Comparison of ENCODE assay signal across 8 cellular contexts in the genomic region with DNA sequence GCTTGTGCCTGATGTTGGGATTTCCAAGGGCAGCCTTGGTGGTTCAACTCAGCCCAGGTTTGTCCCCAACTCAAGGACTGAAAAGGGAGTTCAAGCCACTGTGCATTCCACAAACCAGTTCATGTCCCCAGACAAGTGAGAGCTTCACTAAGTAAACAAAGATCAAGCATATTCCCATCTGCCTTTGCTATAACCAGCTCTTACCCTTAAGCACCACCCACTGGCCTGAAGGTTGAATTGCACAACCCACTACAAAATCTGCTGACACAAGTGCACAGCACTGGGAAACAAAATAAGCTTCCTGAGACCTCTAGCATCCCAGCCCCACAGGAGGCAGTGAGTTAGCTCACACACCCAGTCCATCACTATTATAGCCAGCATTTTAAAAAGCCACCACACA.
DNase-seq lines count a peak whose midpoint lies in the region; ATAC-seq and TF ChIP-seq lines count a peak whose summit lies in the region.

No MANE protein-coding gene starts in this region.

- no peaks in the 10 kb centered on the region for H3K27me3 ChIP-seq in OCI-LY1 (ENCODE audit: insufficient read depth, low read length)
- no peaks in the 10 kb centered on the region for H3K27me3 ChIP-seq in aorta (ENCODE audit: control insufficient read depth in 1 of 2, insufficient read depth in 2 of 2, low read length in 1 of 2)

- no peak overlapping the region for H3K4me3 ChIP-seq in OCI-LY1 (ENCODE audit: low read depth, low read length, poor library complexity, severe bottlenecking)
- H3K4me3 ChIP-seq in aorta (ENCODE audit: low read length in 2 of 2), result no peak overlapping the region

- peaks cover 2% of the 10 kb centered on the region; the same call in 1 of the 2 replicates for H3K9me2 ChIP-seq in OCI-LY1 (ENCODE audit: low read depth, low read length)

- no peak overlapping the region for H2AFZ ChIP-seq in OCI-LY1 (ENCODE audit: low read length)

- intact Hi-C loops in head of caudate nucleus (cut with DNase I), result no loop called here
- intact Hi-C loops in aorta (cut with DNase I), result no loop called here

- H3K9ac ChIP-seq in OCI-LY1 (ENCODE audit: low read length), result no peak overlapping the region

- H3K9me3 ChIP-seq in OCI-LY1 (ENCODE audit: low read length) (no peaks in the 10 kb centered on the region), aorta (ENCODE audit: control insufficient read depth, low read length) (no peaks in the 10 kb centered on the region)

- no peaks in the 10 kb centered on the region for H3K79me2 ChIP-seq in OCI-LY1 (ENCODE audit: insufficient read depth, low read length)

- DNase-seq in DMS53 treated with DMSO at 0.1 percent for 48 hours (lab: John Stamatoyannopoulos, UW; ENCODE audit: unreplicated experiment), result peak; percentile 74
- DNase-seq in head of caudate nucleus, result peak in 34 of 42 donors; percentile 1 to 79 (median 34)
- no peak for DNase-seq in activated gamma-delta T cell (lab: John Stamatoyannopoulos, UW)
- DNase-seq in aorta, result no peak
- no peak for DNase-seq in NCI-H2227 treated with DMSO at 0.1 percent for 48 hours (lab: John Stamatoyannopoulos, UW)

- H3K4me1 ChIP-seq in OCI-LY1 (ENCODE audit: insufficient read depth, low read length, severe bottlenecking) (no peaks in the 10 kb centered on the region), aorta (ENCODE audit: control insufficient read depth in 1 of 2, insufficient read depth in 2 of 2, low read length in 2 of 2) (no peaks in the 10 kb centered on the region)

- H4K20me1 ChIP-seq in OCI-LY1 (ENCODE audit: insufficient read depth, low read length), result no peaks in the 10 kb centered on the region

- H3K27ac ChIP-seq in OCI-LY1 (ENCODE audit: low read depth, low read length, poor library complexity, severe bottlenecking), result no peak overlapping the region
- no peak overlapping the region for H3K27ac ChIP-seq in aorta (ENCODE audit: low read depth in 1 of 2, low read length in 2 of 2)

- no peaks in the 10 kb centered on the region; the same call in 1 of the 2 replicates for H3F3A ChIP-seq in OCI-LY1 (ENCODE audit: insufficient read depth, low read length)

- TF ChIP-seq CTCF in OCI-LY1 (IDR thresholded peaks at IDR 0.05; ENCODE audit: low read length), result peak; percentile 70

- H3K36me3 ChIP-seq in OCI-LY1 (ENCODE audit: insufficient read depth, low read length) (no peaks in the 10 kb centered on the region), aorta (ENCODE audit: control insufficient read depth in 1 of 2, insufficient read depth in 2 of 2, low read length in 1 of 2) (no peaks in the 10 kb centered on the region)

- ATAC-seq in GM19452 (IDR thresholded peaks at IDR 0.05; ENCODE audit: unreplicated experiment), result peak; percentile 78
- peak; percentile 91 for ATAC-seq in HG03280 (IDR thresholded peaks at IDR 0.05; ENCODE audit: unreplicated experiment)
- no peak for ATAC-seq in aorta (ENCODE audit: low FRiP score)

- no peak overlapping the region for H3K4me2 ChIP-seq in OCI-LY1 (ENCODE audit: low read length)

Comparison
In these comparisons a context has a peak if more than half of its experiments do, and no peak if none do; other contexts are left out.
1. DNase-seq: peak in DMS53 treated with DMSO at 0.1 percent for 48 hours (single experiment) and head of caudate nucleus (34 of 42); none in activated gamma-delta T cell (single experiment), aorta (0 of 2) and NCI-H2227 treated with DMSO at 0.1 percent for 48 hours (single experiment).